In the genomic region with DNA sequence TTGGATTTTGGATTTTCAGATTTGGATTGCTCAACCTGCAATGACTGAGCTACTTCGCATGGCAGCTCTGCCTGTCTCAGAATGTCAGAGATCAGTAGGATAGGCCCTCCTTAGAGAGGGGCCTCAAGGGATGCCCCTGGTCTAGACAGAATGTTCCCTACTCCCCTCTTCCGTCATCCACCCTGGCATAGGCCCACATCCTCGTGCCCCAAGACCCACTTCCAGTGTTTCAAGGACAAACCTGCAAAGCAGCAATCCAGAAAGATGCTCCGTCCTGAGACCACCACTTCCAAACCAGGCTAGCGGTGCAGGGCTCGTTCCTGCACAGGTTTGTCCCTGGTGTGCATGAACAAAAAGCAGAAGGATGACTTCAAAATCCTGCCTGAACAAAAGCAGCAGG, we compare ENCODE assay signal across 23 cellular contexts.
DNase-seq lines count a peak whose midpoint lies in the region; ATAC-seq and TF ChIP-seq lines count a peak whose summit lies in the region.
"Had no signal": no experiment of that assay in that cellular context is flagged by ENCODE, and none has a peak within 500 bp of the region (broad histone marks: within the 10 kb centered on the region; RNA-seq: fewer than 3 reads in every experiment).

No MANE protein-coding gene starts in this region.

- H3K4me2 ChIP-seq in neural progenitor cell: peak overlapping the region; percentile 17
- H3K4me2 ChIP-seq: BLaER1 had no signal

- peaks cover 2% of the 10 kb centered on the region for H3K27me3 Mint-ChIP-seq in neural progenitor cell (ENCODE audit: insufficient read depth, low read depth)
- H3K27me3 Mint-ChIP-seq: central memory CD8-positive, alpha-beta T cell; progenitor cell of endocrine pancreas had no signal

- no peak overlapping the region for H2AFZ ChIP-seq in neural progenitor cell (replicated peaks)

- H3K9me3 Mint-ChIP-seq in neural progenitor cell: no peaks in the 10 kb centered on the region
- H3K9me3 Mint-ChIP-seq: activated T-helper 2 cell treated with anti-CD3 and anti-CD28 coated beads, Interferon-gamma antibody, Interleukin-2, Interleukin-4, amounts not matched to agents 10 μg/mL and 5 μg/mL and 100 μg/mL, durations not matched to agents 14 hours and 24 hours and 36 hours; central memory CD8-positive, alpha-beta T cell had no signal

- peak; percentile 80 for DNase-seq in Right ventricle myocardium inferior (ENCODE audit: missing footprints)
- no peak for DNase-seq in cardiac septum (ENCODE audit: low spot score)
- no peak for DNase-seq in Right ventricle myocardium superior
- no peak for DNase-seq in neural progenitor cell (ENCODE audit: low spot score)
- no peak for DNase-seq in epidermal melanocyte (ENCODE audit: insufficient read length, low spot score)
- no peak for DNase-seq in activated naive CD4-positive, alpha-beta T cell (lab: John Stamatoyannopoulos, UW)
- no peak for DNase-seq in globus pallidus (ENCODE audit: low spot score)
- DNase-seq: activated CD4-positive, alpha-beta T cell treated with anti-CD3 and anti-CD28 coated beads for 4 hours; hippocampal formation; left lung; NCI-H187; NCI-H748 treated with DMSO at 0.1 percent for 48 hours; SIG-M5; stimulated activated CD4-positive, alpha-beta T cell treated with anti-CD3 and anti-CD28 coated beads, Interleukin-2, amount 100 ng/mL, for 48 hours; stimulated activated naive CD4-positive, alpha-beta T cell treated with Interleukin-2 at 50 U/mL for 16 hours; T-helper 1 cell had no signal

- peak overlapping the region; percentile 94 for H3K27ac Mint-ChIP-seq in neural progenitor cell
- H3K27ac Mint-ChIP-seq: activated T-helper 2 cell treated with anti-CD3 and anti-CD28 coated beads, Interferon-gamma antibody, Interleukin-2, Interleukin-4, amounts not matched to agents 10 μg/mL and 5 μg/mL and 100 μg/mL, durations not matched to agents 14 hours and 24 hours and 36 hours; progenitor cell of endocrine pancreas had no signal

- no peaks in the 10 kb centered on the region for H3K79me2 ChIP-seq in neural progenitor cell (ENCODE audit: low read depth)

- H3K36me3 Mint-ChIP-seq in neural progenitor cell: no peaks in the 10 kb centered on the region

- no peaks in the 10 kb centered on the region for H3K9me3 ChIP-seq in neural progenitor cell (ENCODE audit: low read depth)
- H3K9me3 ChIP-seq: BLaER1, left lung, tibial nerve had no signal

- H3K4me3 ChIP-seq in neural progenitor cell: no peak overlapping the region
- H3K4me3 ChIP-seq: BLaER1, K562, left lung, tibial nerve had no signal

- H3F3A ChIP-seq in neural progenitor cell (ENCODE audit: low read depth): peaks cover 8% of the 10 kb centered on the region

- H3K4me1 Mint-ChIP-seq in neural progenitor cell: peaks cover 57% of the 10 kb centered on the region

- no peaks in the 10 kb centered on the region for H4K20me1 ChIP-seq in neural progenitor cell (ENCODE audit: low read depth)
- H4K20me1 ChIP-seq: BLaER1 had no signal

- no peaks in the 10 kb centered on the region for H3K36me3 ChIP-seq in neural progenitor cell

- H3K27ac ChIP-seq in neural progenitor cell: peak overlapping the region; percentile 80
- H3K27ac ChIP-seq: BLaER1 had no signal

- peaks cover 21% of the 10 kb centered on the region for H3K4me1 ChIP-seq in neural progenitor cell

- no peak overlapping the region for H3K9ac ChIP-seq in neural progenitor cell
- H3K9ac ChIP-seq: BLaER1 had no signal

- no peak for TF ChIP-seq CTCF in neural progenitor cell (IDR thresholded peaks at IDR 0.05)

- intact Hi-C loops in Right ventricle myocardium inferior (cut with DNase I) (loop anchor here (5.0 kb wide), 2 partner anchors 32 to 102 kb away; no protein-coding TSS in a partner anchor), cardiac septum (cut with DNase I) (loop anchor here (10.0 kb wide), 1 partner anchor 120 kb away; the partner anchor contains the start of gene SOCS1), Right ventricle myocardium superior (cut with DNase I) (no loop called here)

- no peak overlapping the region for H3K4me3 Mint-ChIP-seq in neural progenitor cell
- H3K4me3 Mint-ChIP-seq: central memory CD8-positive, alpha-beta T cell had no signal

- ATAC-seq in Right ventricle myocardium inferior: peak; percentile 58
- peak; percentile 42 for ATAC-seq in Right ventricle myocardium superior (ENCODE audit: poor library complexity)
- ATAC-seq in GM21367 (IDR thresholded peaks at IDR 0.05; ENCODE audit: unreplicated experiment): no peak
- ATAC-seq: K562 had no signal

- no peaks in the 10 kb centered on the region for H3K27me3 ChIP-seq in neural progenitor cell
- H3K27me3 ChIP-seq: BLaER1, left lung, tibial nerve had no signal
